Comparison of ENCODE assay signal across 14 cellular contexts in genomic region chr1:55898191-55898590, GRCh38.
DNase-seq lines count a peak whose midpoint lies in the region; TF ChIP-seq lines count a peak whose summit lies in the region.
"Had no signal": no experiment of that assay in that cellular context is flagged by ENCODE, and none has a peak within 500 bp of the region (broad histone marks: within the 10 kb centered on the region; RNA-seq: fewer than 3 reads in every experiment).

No MANE protein-coding gene starts in this region.

- intact Hi-C loops in activated CD4-positive, alpha-beta T cell treated with anti-CD3 and anti-CD28 coated beads, Interleukin-2, amount 10 ng/mL, durations not matched to agents 24 days and 14 days (cut with micrococcal nuclease): no loop called here

- DNase-seq in ELR (ENCODE audit: low read depth): peak; percentile 45
- DNase-seq in NCI-H226: peak; percentile 79
- DNase-seq in fibroblast of mammary gland (ENCODE audit: low read depth): peak; percentile 92
- peak; percentile 59 for DNase-seq in skeletal muscle cell (ENCODE audit: low read depth)
- no peak for DNase-seq in DMS 273 treated with DMSO at 0.1 percent for 48 hours (lab: John Stamatoyannopoulos, UW)
- DNase-seq in NCI-H1092 treated with DMSO at 0.1 percent for 48 hours (lab: John Stamatoyannopoulos, UW): no peak
- no peak for DNase-seq in activated CD4-positive, alpha-beta T cell treated with anti-CD3 and anti-CD28 coated beads, Interleukin-2, amount 10 ng/mL, durations not matched to agents 24 days and 14 days
- DNase-seq: activated CD4-positive, alpha-beta memory T cell treated with anti-CD3 and anti-CD28 coated beads, Interleukin-2, amount 10 ng/mL, durations not matched to agents 7 days and 5 days; effector memory CD8-positive, alpha-beta T cell; naive thymus-derived CD8-positive, alpha-beta T cell; right lobe of liver; SHP77 treated with DMSO at 0.1 percent for 48 hours; stimulated activated naive B cell treated with anti-CD40 and anti-IgM and Interleukin-4, amounts not matched to agents 10 μg/mL and 1 μg/mL and 100 μg/mL, for 72 hours had no signal

- H3K27ac Mint-ChIP-seq in activated CD4-positive, alpha-beta T cell treated with anti-CD3 and anti-CD28 coated beads, Interleukin-2, amount 10 ng/mL, durations not matched to agents 24 days and 14 days: no peak overlapping the region
- H3K27ac Mint-ChIP-seq: activated CD4-positive, alpha-beta memory T cell treated with anti-CD3 and anti-CD28 coated beads, Interleukin-2, amount 10 ng/mL, durations not matched to agents 7 days and 5 days; activated T-helper 2 cell treated with anti-CD3 and anti-CD28 coated beads, Interferon-gamma antibody, Interleukin-2, Interleukin-4, amounts not matched to agents 10 μg/mL and 5 μg/mL and 100 μg/mL, durations not matched to agents 14 hours and 24 hours and 36 hours; effector memory CD8-positive, alpha-beta T cell; naive thymus-derived CD8-positive, alpha-beta T cell; stimulated activated naive B cell treated with anti-CD40 and anti-IgM and Interleukin-4, amounts not matched to agents 10 μg/mL and 1 μg/mL and 100 μg/mL, for 72 hours had no signal

- no peaks in the 10 kb centered on the region for H3K36me3 Mint-ChIP-seq in activated CD4-positive, alpha-beta T cell treated with anti-CD3 and anti-CD28 coated beads, Interleukin-2, amount 10 ng/mL, durations not matched to agents 24 days and 14 days (ENCODE audit: low read depth)
- H3K36me3 Mint-ChIP-seq: stimulated activated naive B cell treated with anti-CD40 and anti-IgM and Interleukin-4, amounts not matched to agents 10 μg/mL and 1 μg/mL and 100 μg/mL, for 72 hours had no signal

- no peaks in the 10 kb centered on the region for H3K9me3 Mint-ChIP-seq in activated CD4-positive, alpha-beta T cell treated with anti-CD3 and anti-CD28 coated beads, Interleukin-2, amount 10 ng/mL, durations not matched to agents 24 days and 14 days
- H3K9me3 Mint-ChIP-seq: activated CD4-positive, alpha-beta memory T cell treated with anti-CD3 and anti-CD28 coated beads, Interleukin-2, amount 10 ng/mL, durations not matched to agents 7 days and 5 days; activated T-helper 2 cell treated with anti-CD3 and anti-CD28 coated beads, Interferon-gamma antibody, Interleukin-2, Interleukin-4, amounts not matched to agents 10 μg/mL and 5 μg/mL and 100 μg/mL, durations not matched to agents 14 hours and 24 hours and 36 hours had no signal

- H3K4me3 Mint-ChIP-seq in activated CD4-positive, alpha-beta T cell treated with anti-CD3 and anti-CD28 coated beads, Interleukin-2, amount 10 ng/mL, durations not matched to agents 24 days and 14 days: no peak overlapping the region
- H3K4me3 Mint-ChIP-seq: activated CD4-positive, alpha-beta memory T cell treated with anti-CD3 and anti-CD28 coated beads, Interleukin-2, amount 10 ng/mL, durations not matched to agents 7 days and 5 days; effector memory CD8-positive, alpha-beta T cell; naive thymus-derived CD8-positive, alpha-beta T cell; stimulated activated naive B cell treated with anti-CD40 and anti-IgM and Interleukin-4, amounts not matched to agents 10 μg/mL and 1 μg/mL and 100 μg/mL, for 72 hours had no signal

- no peak overlapping the region for H3K4me3 ChIP-seq in fibroblast of mammary gland (ENCODE audit: control insufficient read depth, low read depth, low read length)
- no peak overlapping the region for H3K4me3 ChIP-seq in skeletal muscle cell (ENCODE audit: low read depth, low read length)
- H3K4me3 ChIP-seq: right lobe of liver had no signal

- H3K4me1 Mint-ChIP-seq in activated CD4-positive, alpha-beta T cell treated with anti-CD3 and anti-CD28 coated beads, Interleukin-2, amount 10 ng/mL, durations not matched to agents 24 days and 14 days: no peaks in the 10 kb centered on the region
- H3K4me1 Mint-ChIP-seq: activated CD4-positive, alpha-beta memory T cell treated with anti-CD3 and anti-CD28 coated beads, Interleukin-2, amount 10 ng/mL, durations not matched to agents 7 days and 5 days; naive thymus-derived CD8-positive, alpha-beta T cell; stimulated activated naive B cell treated with anti-CD40 and anti-IgM and Interleukin-4, amounts not matched to agents 10 μg/mL and 1 μg/mL and 100 μg/mL, for 72 hours had no signal

- no peaks in the 10 kb centered on the region for H3K27me3 Mint-ChIP-seq in activated CD4-positive, alpha-beta T cell treated with anti-CD3 and anti-CD28 coated beads, Interleukin-2, amount 10 ng/mL, durations not matched to agents 24 days and 14 days
- H3K27me3 Mint-ChIP-seq: activated CD4-positive, alpha-beta memory T cell treated with anti-CD3 and anti-CD28 coated beads, Interleukin-2, amount 10 ng/mL, durations not matched to agents 7 days and 5 days; effector memory CD8-positive, alpha-beta T cell had no signal

- no peak for TF ChIP-seq CTCF in fibroblast of mammary gland (conservative IDR thresholded peaks at IDR 0.05; ENCODE audit: control insufficient read depth, insufficient read depth, low read depth, low read length)

Comparison
In these comparisons a context has a peak if more than half of its experiments do, and no peak if none do; other contexts are left out.
1. DNase-seq: peak in ELR (single experiment), NCI-H226 (single experiment), fibroblast of mammary gland (single experiment) and skeletal muscle cell (single experiment); none in DMS 273 treated with DMSO at 0.1 percent for 48 hours (single experiment), NCI-H1092 treated with DMSO at 0.1 percent for 48 hours (single experiment) and activated CD4-positive, alpha-beta T cell treated with anti-CD3 and anti-CD28 coated beads, Interleukin-2, amount 10 ng/mL, durations not matched to agents 24 days and 14 days (single experiment).